In genomic region chr12:58919271-58920101, GRCh38 we compare ENCODE assay signal across 8 cellular contexts. TPM values are rescaled to one million over a fixed set of nuclear protein-coding genes. Genes with fewer than 3 reads are reported as not detected.
DNase-seq lines count a peak whose midpoint lies in the region; ATAC-seq and TF ChIP-seq lines count a peak whose summit lies in the region.

No MANE protein-coding gene starts in this region.

- H3K27me3 Mint-ChIP-seq in activated T-cell treated with anti-CD3 and anti-CD28 coated beads, Interleukin-2, amount 50 U/mL, for 72 hours (ENCODE audit: low read depth), result peaks cover 35% of the 10 kb centered on the region

- peaks cover 7% of the 10 kb centered on the region for H3F3A ChIP-seq in smooth muscle cell (ENCODE audit: low read depth)

- peak overlapping the region; percentile 66 for H3K4me3 ChIP-seq in Jurkat, Clone E6-1 (ENCODE audit: low read length)
- H3K4me3 ChIP-seq in iPS-20b (ENCODE audit: low read length) (peak overlapping the region; percentile 86), smooth muscle cell (peak overlapping the region; percentile 97)

- H3K4me2 ChIP-seq in smooth muscle cell, result peak overlapping the region; percentile 99

- H3K9ac ChIP-seq in iPS-20b (ENCODE audit: low read depth, low read length) (peak overlapping the region; percentile 81; the same call in 1 of the 2 replicates), smooth muscle cell (ENCODE audit: low read depth) (peak overlapping the region; percentile 67)

- 3% methylated on average over 48 of the region's 49 CpGs for WGBS in smooth muscle cell (ENCODE audit: low lambda C conversion rate)

- no peak for TF ChIP-seq CTCF in smooth muscle cell (IDR thresholded peaks at IDR 0.05; ENCODE audit: borderline replicate concordance, insufficient read depth, poor library complexity, severe bottlenecking)

- peak in 1 of 2 donors; percentile 41 for ATAC-seq in activated T-cell treated with anti-CD3 and anti-CD28 coated beads, Interleukin-2, amount 50 U/mL, for 72 hours (replicated peaks in 1 of 2)

- H3K4me1 Mint-ChIP-seq in activated T-cell treated with anti-CD3 and anti-CD28 coated beads, Interleukin-2, amount 50 U/mL, for 72 hours (ENCODE audit: low read depth), result peaks cover 5% of the 10 kb centered on the region

- H3K4me1 ChIP-seq in iPS-20b (ENCODE audit: insufficient read depth, low read length) (peaks cover 40% of the 10 kb centered on the region; the same call in 1 of the 2 replicates), smooth muscle cell (ENCODE audit: low read depth) (peaks cover 42% of the 10 kb centered on the region)

- H3K36me3 Mint-ChIP-seq in activated T-cell treated with anti-CD3 and anti-CD28 coated beads, Interleukin-2, amount 50 U/mL, for 72 hours (ENCODE audit: insufficient read depth in 2 of 2), result no peaks in the 10 kb centered on the region

- peak overlapping the region; percentile 99 for H2AFZ ChIP-seq in smooth muscle cell (ENCODE audit: low read depth)

- no peaks in the 10 kb centered on the region for H3K9me3 Mint-ChIP-seq in activated T-cell treated with anti-CD3 and anti-CD28 coated beads, Interleukin-2, amount 50 U/mL, for 72 hours

- peaks cover 7% of the 10 kb centered on the region for H3K79me2 ChIP-seq in smooth muscle cell (ENCODE audit: low read depth)

- no peaks in the 10 kb centered on the region for H3K36me3 ChIP-seq in iPS-20b (ENCODE audit: insufficient read depth, low read depth, low read length)
- no peaks in the 10 kb centered on the region for H3K36me3 ChIP-seq in smooth muscle cell (ENCODE audit: low read depth)

- peak overlapping the region; percentile 40 to 53 for H3K4me3 Mint-ChIP-seq in activated T-cell treated with anti-CD3 and anti-CD28 coated beads, Interleukin-2, amount 50 U/mL, for 72 hours

- H3K9me3 ChIP-seq in iPS-20b (ENCODE audit: insufficient read depth, low read depth, low read length), result no peaks in the 10 kb centered on the region
- no peaks in the 10 kb centered on the region for H3K9me3 ChIP-seq in smooth muscle cell (replicated peaks; ENCODE audit: low read depth)

- H3K27me3 ChIP-seq in iPS-20b (ENCODE audit: insufficient read depth, low read length), result peaks cover 10% of the 10 kb centered on the region
- H3K27me3 ChIP-seq in smooth muscle cell (ENCODE audit: low read depth), result peaks cover 11% of the 10 kb centered on the region

- no peak overlapping the region for H3K27ac Mint-ChIP-seq in activated T-cell treated with anti-CD3 and anti-CD28 coated beads, Interleukin-2, amount 50 U/mL, for 72 hours

- no peaks in the 10 kb centered on the region for H4K20me1 ChIP-seq in smooth muscle cell (ENCODE audit: low read depth)

- DNase-seq in activated T-cell treated with anti-CD3 and anti-CD28 coated beads, Interleukin-2, amount 50 U/mL, for 72 hours, result no peak
- no peak for DNase-seq in activated T-cell treated with anti-CD3 and anti-CD28 coated beads, Interleukin-2, amount 50 U/mL, for 48 hours
- no peak for DNase-seq in Jurkat, Clone E6-1 (ENCODE audit: low read depth, low spot score)
- DNase-seq in astrocyte of the hippocampus (ENCODE audit: low read depth, low spot score) (peak; percentile 70), smooth muscle cell (lab: John Stamatoyannopoulos, UW; ENCODE audit: unreplicated experiment) (no peak), NAMALWA (ENCODE audit: low spot score) (no peak)
- DNase-seq in activated CD8-positive, alpha-beta memory T cell treated with anti-CD3 and anti-CD28 coated beads, Interleukin-2, amount 50 U/mL, for 48 hours, result no peak

- H3K27ac ChIP-seq in iPS-20b (ENCODE audit: low read length) (no peak overlapping the region), smooth muscle cell (ENCODE audit: low read depth) (peak overlapping the region; percentile 67)

RNA-seq across cellular contexts. Expression of gene LRIG3, which starts 0.8 kb away (rescaled TPM):
- under 1 TPM in 1 of 2 donors, not detected in 1; 0.19 TPM for total RNA-seq in activated T-cell treated with anti-CD3 and anti-CD28 coated beads, Interleukin-2, amount 50 U/mL, for 72 hours
- polyA plus RNA-seq in Jurkat, Clone E6-1 (2012; ENCODE audit: insufficient read depth, insufficient read length), result 2.6 TPM
- total RNA-seq in smooth muscle cell, result 19.9 and 22.4 TPM in 2 replicates
- 6.7 and 9.0 TPM in 2 replicates for polyA plus RNA-seq in smooth muscle cell

Comparison
In these comparisons a context has a peak if more than half of its experiments do, and no peak if none do; other contexts are left out.
1. RNA of gene LRIG3, which starts 0.8 kb away (total RNA-seq): 19.9 to 22.4 TPM in smooth muscle cell; 0.19 TPM in activated T-cell treated with anti-CD3 and anti-CD28 coated beads, Interleukin-2, amount 50 U/mL, for 72 hours; every median in the first group is over 10 times any median in the second.
2. Peak in every context shown above with its lines, with median percentiles within 50 percentile points of each other: H3K4me3 ChIP-seq.